16 cellular contexts compared by ENCODE assay signal in genomic region chr12:13377698-13378097, GRCh38.
DNase-seq lines count a peak whose midpoint lies in the region; ATAC-seq, FAIRE-seq and TF ChIP-seq lines count a peak whose summit lies in the region.
"Had no signal": no experiment of that assay in that cellular context is flagged by ENCODE, and none has a peak within 500 bp of the region (broad histone marks: within the 10 kb centered on the region; RNA-seq: fewer than 3 reads in every experiment).

No MANE protein-coding gene starts in this region.

- no peak overlapping the region for H3K9ac ChIP-seq in PC-3 (ENCODE audit: low read length)
- H3K9ac ChIP-seq: BLaER1 had no signal

- no peaks in the 10 kb centered on the region for H3K36me3 ChIP-seq in HEK293 (ENCODE audit: control insufficient read depth in 2 of 2, insufficient read depth in 1 of 2, low read length in 2 of 2)
- H3K36me3 ChIP-seq in PC-3 (ENCODE audit: low read depth, low read length), result no peaks in the 10 kb centered on the region
- no peaks in the 10 kb centered on the region for H3K36me3 ChIP-seq in transverse colon
- H3K36me3 ChIP-seq: BLaER1, HAP-1 had no signal

- ATAC-seq in PC-3, result no peak
- peak; percentile 34 for ATAC-seq in esophagus mucosa
- no peak for ATAC-seq in GM18517 (IDR thresholded peaks at IDR 0.05; ENCODE audit: unreplicated experiment)
- ATAC-seq: Right ventricle myocardium inferior had no signal

- WGBS in transverse colon (ENCODE audit: low coverage in 1 of 2), 2 donors, result 27% methylated on average over 1 of the region's 1 CpG; no CpG with 5 or more reads in 1 of the 2 donors

- H3K4me3 ChIP-seq in HEK293 (ENCODE audit: low read depth, low read length) (no peak overlapping the region), PC-3 (ENCODE audit: low read length) (no peak overlapping the region), transverse colon (no peak overlapping the region)
- H3K4me3 ChIP-seq: BLaER1, HAP-1 had no signal

- H3K27me3 ChIP-seq in PC-3 (ENCODE audit: low read length), result no peaks in the 10 kb centered on the region
- no peaks in the 10 kb centered on the region for H3K27me3 ChIP-seq in transverse colon
- H3K27me3 ChIP-seq: BLaER1 had no signal

- H3K27ac ChIP-seq in HEK293 (ENCODE audit: extremely low read depth, low read depth, low read length), result no peak overlapping the region
- H3K27ac ChIP-seq in PC-3 (ENCODE audit: low read length), result peak overlapping the region; percentile 82
- peak overlapping the region; percentile 82 to 85 (median 82) for H3K27ac ChIP-seq in transverse colon
- H3K27ac ChIP-seq: BLaER1 had no signal

- H3F3A ChIP-seq in PC-3 (ENCODE audit: low read length, unreplicated experiment), result no peaks in the 10 kb centered on the region

- no peaks in the 10 kb centered on the region for H3K9me2 ChIP-seq in PC-3 (replicated peaks; ENCODE audit: low read length)

- FAIRE-seq in GM12892 (lab: Jason Lieb, UNC), result no peak

- no peak for TF ChIP-seq EP300 in transverse colon (IDR thresholded peaks at IDR 0.05; ENCODE audit: low read depth)

- POLR2A ChIA-PET in HEK293 (lab: Yijun Ruan, JAX), result no interaction called here
- POLR2A ChIA-PET in PC-3 (lab: Charles Lee; ENCODE audit: unreplicated experiment), result no interaction called here

- H3K9me3 ChIP-seq in HEK293 (ENCODE audit: control insufficient read depth, insufficient read depth, low read depth, low read length) (no peaks in the 10 kb centered on the region), PC-3 (ENCODE audit: low read length) (no peaks in the 10 kb centered on the region), transverse colon (no peaks in the 10 kb centered on the region)
- H3K9me3 ChIP-seq: HAP-1 had no signal

- DNase-seq in PC-3 (no peak), transverse colon (no peak), GM12892 (ENCODE audit: insufficient read length) (no peak)
- no peak for DNase-seq in stimulated activated CD4-positive, alpha-beta T cell treated with anti-CD3 and anti-CD28 coated beads, Interleukin-1b, Interleukin-23, amount 100 ng/mL, for 48 hours
- DNase-seq: CD8-positive, alpha-beta memory T cell; DND-41; NCI-H1436; NCI-H2029; NCI-H345; NCI-H524 treated with DMSO at 0.1 percent for 48 hours had no signal

- H3K79me2 ChIP-seq in PC-3 (ENCODE audit: low read length), result no peaks in the 10 kb centered on the region

- CTCF ChIA-PET in HEK293 (lab: Yijun Ruan, JAX), result interaction anchor here (0.6 to 1.6 kb wide), 3 partner anchors 16 to 1792 kb away, joined by 3 to 8 read pairs (median 3); no protein-coding TSS in a partner anchor
- CTCF ChIA-PET in PC-3 (lab: Charles Lee), result no interaction called here

- no peaks in the 10 kb centered on the region for H4K20me1 ChIP-seq in PC-3 (ENCODE audit: low read length)
- H4K20me1 ChIP-seq: BLaER1 had no signal

- in situ Hi-C loops in transverse colon (cut with MboI; ENCODE audit: low pct_ligation_motif_present in 1 of 4, low pct_unique_long_range_greater_than_20kb in 1 of 4, low sequenced_read_pairs in 3 of 4), result no loop called here

- no TSS peak for BruUV-seq in PC-3 (replicated peaks; lab: Mats Ljungman, UMichigan)

- H2AFZ ChIP-seq in PC-3 (ENCODE audit: low read length), result no peak overlapping the region

- no peak for TF ChIP-seq POLR2A in transverse colon (IDR thresholded peaks at IDR 0.05)
- TF ChIP-seq POLR2A in GM12892 (IDR thresholded peaks at IDR 0.05; ENCODE audit: low read depth, low read length), result no peak

- intact Hi-C loops in PC-3 (cut with micrococcal nuclease), result no loop called here
- intact Hi-C loops in transverse colon (cut with DNase I; ENCODE audit: low total_unique reads), result no loop called here

- no peak for TF ChIP-seq CTCF in HEK293 (tag by site-specific recombination; IDR thresholded peaks at IDR 0.05)
- TF ChIP-seq CTCF in PC-3 (conservative IDR thresholded peaks at IDR 0.05; ENCODE audit: low read depth, low read length), result no peak
- no peak for TF ChIP-seq CTCF in transverse colon (IDR thresholded peaks at IDR 0.05)

- H3K4me1 ChIP-seq in HEK293 (ENCODE audit: control insufficient read depth, insufficient read depth, low read length), result no peaks in the 10 kb centered on the region
- peaks cover 40% of the 10 kb centered on the region for H3K4me1 ChIP-seq in PC-3 (ENCODE audit: insufficient read depth, low read length)
- H3K4me1 ChIP-seq in transverse colon, result peaks cover 0 to 23% (median 14%) of the 10 kb centered on the region in 4 donors
- H3K4me1 ChIP-seq: BLaER1, HAP-1 had no signal

- peak overlapping the region; percentile 29; the same call in 1 of the 2 replicates for H3K4me2 ChIP-seq in PC-3 (ENCODE audit: low read length)
- H3K4me2 ChIP-seq: BLaER1 had no signal

TF ChIP-seq in HEK293, 187 proteins besides CTCF, POLR2A, EP300 and RAD21:
- TF ChIP-seq ZNF776 (tag by site-specific recombination; IDR thresholded peaks at IDR 0.05; ENCODE audit: borderline replicate concordance) (no peak), SETDB1 (IDR thresholded peaks at IDR 0.05; ENCODE audit: insufficient read length, low read length) (peak; percentile 35)
